In the genomic region with DNA sequence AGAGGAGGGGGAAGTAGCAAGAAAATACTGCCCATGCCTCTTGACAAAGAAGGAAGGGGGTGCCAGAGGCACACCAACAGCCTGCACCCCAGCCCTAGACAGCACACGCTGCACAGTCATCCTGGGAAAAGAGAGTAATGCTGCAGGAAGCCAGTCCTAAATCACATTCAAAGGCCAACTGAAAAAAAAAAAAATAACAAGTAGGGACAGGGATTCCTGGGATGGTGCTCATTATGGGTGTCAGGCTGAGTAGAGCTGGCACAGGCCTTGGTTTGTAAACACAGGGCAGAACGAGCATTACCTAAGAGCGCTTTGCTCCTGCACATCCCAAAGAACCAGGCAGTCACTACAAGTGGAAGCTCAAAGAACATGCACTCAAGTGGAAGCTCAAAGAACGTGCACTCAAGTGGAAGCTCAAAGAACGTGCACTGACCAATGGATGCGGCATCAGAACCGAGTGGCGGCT, we compare ENCODE assay signal across 9 cellular contexts. TPM values are rescaled to one million over a fixed set of nuclear protein-coding genes. Genes with fewer than 3 reads are reported as not detected.
DNase-seq lines count a peak whose midpoint lies in the region; ATAC-seq and TF ChIP-seq lines count a peak whose summit lies in the region.
"Had no signal": no experiment of that assay in that cellular context is flagged by ENCODE, and none has a peak within 500 bp of the region (broad histone marks: within the 10 kb centered on the region; RNA-seq: fewer than 3 reads in every experiment).

No MANE protein-coding gene starts in this region.

- no peaks in the 10 kb centered on the region for H3K27me3 ChIP-seq in GM23338 (ENCODE audit: insufficient read depth)

- TF ChIP-seq CTCF in GM23338 (conservative IDR thresholded peaks at IDR 0.05; ENCODE audit: low read depth in 2 of 2): no peak

- no peak overlapping the region for H3K4me3 ChIP-seq in GM23338
- H3K4me3 ChIP-seq: SK-N-MC had no signal

- H3K9me3 Mint-ChIP-seq in GM23338: no peaks in the 10 kb centered on the region
- no peaks in the 10 kb centered on the region for H3K9me3 Mint-ChIP-seq in activated T-helper 2 cell treated with anti-CD3 and anti-CD28 coated beads, Interferon-gamma antibody, Interleukin-2, Interleukin-4, amounts not matched to agents 10 μg/mL and 5 μg/mL and 100 μg/mL, durations not matched to agents 14 hours and 24 hours and 36 hours

- peak overlapping the region; percentile 32; the same call in 1 of the 2 replicates for H3K4me2 ChIP-seq in GM23338

- DNase-seq in AG08395 (ENCODE audit: low spot score) (peak; percentile 90), GM23338 (ENCODE audit: low spot score) (no peak), kidney tubule cell (ENCODE audit: low spot score) (peak; percentile 53), sciatic nerve (ENCODE audit: low spot score) (no peak)
- no peak for DNase-seq in activated T-helper 2 cell treated with anti-CD3 and anti-CD28 coated beads, Interferon-gamma antibody, Interleukin-2, Interleukin-4, amounts not matched to agents 10 μg/mL and 5 μg/mL and 100 μg/mL, durations not matched to agents 14 hours and 24 hours and 36 hours (ENCODE audit: low spot score)

- no peak overlapping the region for H3K4me3 Mint-ChIP-seq in GM23338
- peak overlapping the region; percentile 76 for H3K4me3 Mint-ChIP-seq in activated T-helper 2 cell treated with anti-CD3 and anti-CD28 coated beads, Interferon-gamma antibody, Interleukin-2, Interleukin-4, amounts not matched to agents 10 μg/mL and 5 μg/mL and 100 μg/mL, durations not matched to agents 14 hours and 24 hours and 36 hours (ENCODE audit: low read depth)

- peaks cover 55% of the 10 kb centered on the region for H3K4me1 ChIP-seq in GM23338 (ENCODE audit: insufficient read depth)

- no peaks in the 10 kb centered on the region for H3K9me2 ChIP-seq in GM23338 (ENCODE audit: insufficient read depth)

- peaks cover 4% of the 10 kb centered on the region; the same call in 2 of the 3 replicates for H3K36me3 Mint-ChIP-seq in GM23338 (ENCODE audit: low read depth)
- H3K36me3 Mint-ChIP-seq in activated T-helper 2 cell treated with anti-CD3 and anti-CD28 coated beads, Interferon-gamma antibody, Interleukin-2, Interleukin-4, amounts not matched to agents 10 μg/mL and 5 μg/mL and 100 μg/mL, durations not matched to agents 14 hours and 24 hours and 36 hours (ENCODE audit: low read depth): peaks cover 43% of the 10 kb centered on the region

- H3K27ac ChIP-seq in GM23338 (ENCODE audit: low read depth): no peak overlapping the region
- H3K27ac ChIP-seq: SK-N-MC had no signal

- H3K79me2 ChIP-seq in GM23338 (replicated peaks; ENCODE audit: insufficient read depth): peaks cover 94% of the 10 kb centered on the region

- H3K4me1 Mint-ChIP-seq in GM23338: peaks cover 77% of the 10 kb centered on the region
- peaks cover 89% of the 10 kb centered on the region for H3K4me1 Mint-ChIP-seq in activated T-helper 2 cell treated with anti-CD3 and anti-CD28 coated beads, Interferon-gamma antibody, Interleukin-2, Interleukin-4, amounts not matched to agents 10 μg/mL and 5 μg/mL and 100 μg/mL, durations not matched to agents 14 hours and 24 hours and 36 hours (ENCODE audit: low read depth)

- ATAC-seq in GM23338 (no peak), GM18867 (IDR thresholded peaks at IDR 0.05; ENCODE audit: unreplicated experiment) (no peak), sciatic nerve (no peak), HG03442 (IDR thresholded peaks at IDR 0.05; ENCODE audit: unreplicated experiment) (no peak), HG02973 (IDR thresholded peaks at IDR 0.05; ENCODE audit: unreplicated experiment) (no peak)

- no peaks in the 10 kb centered on the region for H3F3A ChIP-seq in GM23338 (replicated peaks; ENCODE audit: low read depth)

- no peak overlapping the region for H2AFZ ChIP-seq in GM23338

- no peaks in the 10 kb centered on the region for H3K36me3 ChIP-seq in GM23338 (ENCODE audit: insufficient read depth)

- H3K27ac Mint-ChIP-seq in GM23338: no peak overlapping the region
- peak overlapping the region; percentile 95 for H3K27ac Mint-ChIP-seq in activated T-helper 2 cell treated with anti-CD3 and anti-CD28 coated beads, Interferon-gamma antibody, Interleukin-2, Interleukin-4, amounts not matched to agents 10 μg/mL and 5 μg/mL and 100 μg/mL, durations not matched to agents 14 hours and 24 hours and 36 hours

- peaks cover 29% of the 10 kb centered on the region for H4K20me1 ChIP-seq in GM23338 (replicated peaks; ENCODE audit: insufficient read depth)

- H3K27me3 Mint-ChIP-seq in GM23338 (ENCODE audit: insufficient read depth, low read depth, poor library complexity): peaks cover 8% of the 10 kb centered on the region
- H3K27me3 Mint-ChIP-seq in activated T-helper 2 cell treated with anti-CD3 and anti-CD28 coated beads, Interferon-gamma antibody, Interleukin-2, Interleukin-4, amounts not matched to agents 10 μg/mL and 5 μg/mL and 100 μg/mL, durations not matched to agents 14 hours and 24 hours and 36 hours (ENCODE audit: low read depth): no peaks in the 10 kb centered on the region

- intact Hi-C loops in activated T-helper 2 cell treated with anti-CD3 and anti-CD28 coated beads, Interferon-gamma antibody, Interleukin-2, Interleukin-4, amounts not matched to agents 10 μg/mL and 5 μg/mL and 100 μg/mL, durations not matched to agents 14 hours and 24 hours and 36 hours (cut with micrococcal nuclease): loop anchor here (2.0 to 5.0 kb wide), 2 partner anchors 75 to 325 kb away; no protein-coding TSS in a partner anchor
- intact Hi-C loops in sciatic nerve (cut with DNase I): no loop called here

TF ChIP-seq in GM23338, 12 proteins besides CTCF, POLR2A, EP300 and RAD21:
- TF ChIP-seq EZH2 (IDR thresholded peaks at IDR 0.05; ENCODE audit: low read depth, unreplicated experiment): no peak

RNA-seq across cellular contexts. Expression of a gene that starts 7.8 kb away (rescaled TPM):
- 80.7 and 82.8 TPM in 2 replicates for total RNA-seq in GM23338 (2014; rRNA removed; shearing (Covaris generic))
- 9.9 and 10.9 TPM in 2 replicates for polyA plus RNA-seq in GM23338 (2016; fragmentation: Nextera tagmentation; extraction: Ambion mirVana)
- total RNA-seq in activated T-helper 2 cell treated with anti-CD3 and anti-CD28 coated beads, Interferon-gamma antibody, Interleukin-2, Interleukin-4, amounts not matched to agents 10 μg/mL and 5 μg/mL and 100 μg/mL, durations not matched to agents 14 hours and 24 hours and 36 hours: 133 and 136 TPM in 2 replicates
- 69.4 TPM for total RNA-seq in sciatic nerve

Comparison
In these comparisons a context has a peak if more than half of its experiments do, and no peak if none do; other contexts are left out.
1. DNase-seq: peak in AG08395 (single experiment) and kidney tubule cell (single experiment); none in GM23338 (single experiment), activated T-helper 2 cell treated with anti-CD3 and anti-CD28 coated beads, Interferon-gamma antibody, Interleukin-2, Interleukin-4, amounts not matched to agents 10 μg/mL and 5 μg/mL and 100 μg/mL, durations not matched to agents 14 hours and 24 hours and 36 hours (single experiment) and sciatic nerve (single experiment).